31 cellular contexts compared by ENCODE assay signal in the genomic region with DNA sequence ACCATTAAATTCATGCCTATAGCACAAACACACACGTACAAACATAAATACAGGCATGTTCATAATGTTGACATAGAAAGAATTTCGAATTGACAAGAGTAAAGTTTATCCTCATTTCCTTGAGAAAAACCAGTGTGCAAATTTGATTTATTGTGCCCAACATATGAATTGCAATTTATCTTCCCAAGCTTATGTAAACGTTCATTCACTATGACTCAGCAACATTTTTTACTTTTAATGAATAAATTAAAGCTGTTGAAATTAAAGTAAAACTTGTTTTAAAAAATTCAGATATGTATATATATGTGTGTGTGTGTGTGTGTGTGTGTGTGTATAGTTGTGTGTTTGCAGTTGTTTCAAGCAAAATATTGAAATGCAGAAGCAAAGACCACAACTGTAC.
"Had no signal": no experiment of that assay in that cellular context is flagged by ENCODE, and none has a peak within 500 bp of the region (broad histone marks: within the 10 kb centered on the region; RNA-seq: fewer than 3 reads in every experiment).

No MANE protein-coding gene starts in this region.

- H3K9ac ChIP-seq: neural progenitor cell, parathyroid adenoma had no signal

- H3K4me3 ChIP-seq: adrenal gland, ascending aorta, coronary artery, dorsolateral prefrontal cortex, gastrocnemius medialis, hepatocyte, left ventricle myocardium inferior, lung, neural progenitor cell, psoas muscle, smooth muscle cell, suprapubic skin, tibial artery, upper lobe of right lung had no signal

- H3K27ac ChIP-seq: adrenal gland, ascending aorta, coronary artery, dorsolateral prefrontal cortex, gastrocnemius medialis, hepatocyte, left ventricle myocardium inferior, neural progenitor cell, parathyroid adenoma, psoas muscle, suprapubic skin, tibial artery, upper lobe of right lung had no signal

- ATAC-seq: activated CD4-positive, alpha-beta T cell treated with anti-CD3 and anti-CD28 coated beads for 36 hours; gastrocnemius medialis; natural killer cell; psoas muscle; upper lobe of right lung had no signal

- H3K36me3 Mint-ChIP-seq: activated naive CD8-positive, alpha-beta T cell; brain; neural progenitor cell had no signal

- H3K4me1 Mint-ChIP-seq: activated CD4-positive, alpha-beta T cell treated with anti-CD3 and anti-CD28 coated beads for 36 hours; natural killer cell had no signal

- H3K4me2 ChIP-seq: hepatocyte, neural progenitor cell, smooth muscle cell had no signal

- H2AFZ ChIP-seq: hepatocyte, neural progenitor cell, parathyroid adenoma had no signal

- H3K4me1 ChIP-seq: adrenal gland, ascending aorta, gastrocnemius medialis, left ventricle myocardium inferior, neural progenitor cell, parathyroid adenoma, psoas muscle, suprapubic skin, tibial artery, upper lobe of right lung had no signal

- H3K27me3 ChIP-seq: adrenal gland, ascending aorta, dorsolateral prefrontal cortex, gastrocnemius medialis, hepatocyte, neural progenitor cell, suprapubic skin, tibial artery, upper lobe of right lung had no signal

- H3K4me3 Mint-ChIP-seq: activated CD4-positive, alpha-beta T cell treated with anti-CD3 and anti-CD28 coated beads for 36 hours; activated naive CD8-positive, alpha-beta T cell; brain; natural killer cell; neural progenitor cell had no signal

- H3K9me3 ChIP-seq: adrenal gland, ascending aorta, gastrocnemius medialis, tibial artery, upper lobe of right lung had no signal

- DNase-seq: activated CD4-positive, alpha-beta T cell treated with anti-CD3 and anti-CD28 coated beads for 36 hours; activated CD4-positive, alpha-beta T cell treated with anti-CD3 and anti-CD28 coated beads, Interleukin-2, amount 50 U/mL, for 4 hours; activated CD4-positive, CD25-positive, alpha-beta regulatory T cell; activated effector memory CD4-positive, alpha-beta T cell treated with Interleukin-2 at 50 U/mL for 16 hours; activated naive CD4-positive, alpha-beta T cell treated with Interleukin-2 at 50 U/mL for 16 hours; adrenal gland; dorsolateral prefrontal cortex; effector memory CD4-positive, alpha-beta T cell; gastrocnemius medialis; glutamatergic neuron; islet precursor cell; left ventricle myocardium inferior; mesendoderm; natural killer cell; occipital lobe; psoas muscle; stimulated activated CD4-positive, alpha-beta T cell treated with anti-CD3 and anti-CD28 coated beads, Interleukin-15, amount 100 ng/mL, for 24 hours; stimulated activated CD4-positive, alpha-beta T cell treated with anti-CD3 and anti-CD28 coated beads, Interleukin-2, amount 100 ng/mL, for 24 hours; stimulated activated naive CD4-positive, alpha-beta T cell; tibial artery; upper lobe of right lung had no signal

- H3K27ac Mint-ChIP-seq: activated CD4-positive, alpha-beta T cell treated with anti-CD3 and anti-CD28 coated beads for 36 hours; activated naive CD8-positive, alpha-beta T cell; brain; natural killer cell; neural progenitor cell had no signal

- H3K36me3 ChIP-seq: adrenal gland, ascending aorta, gastrocnemius medialis, left ventricle myocardium inferior, neural progenitor cell, suprapubic skin, tibial artery, upper lobe of right lung had no signal

- H3K27me3 Mint-ChIP-seq: activated CD4-positive, alpha-beta T cell treated with anti-CD3 and anti-CD28 coated beads for 36 hours; activated naive CD8-positive, alpha-beta T cell had no signal
